Comparison of ENCODE assay signal across 3 cellular contexts in the genomic region with DNA sequence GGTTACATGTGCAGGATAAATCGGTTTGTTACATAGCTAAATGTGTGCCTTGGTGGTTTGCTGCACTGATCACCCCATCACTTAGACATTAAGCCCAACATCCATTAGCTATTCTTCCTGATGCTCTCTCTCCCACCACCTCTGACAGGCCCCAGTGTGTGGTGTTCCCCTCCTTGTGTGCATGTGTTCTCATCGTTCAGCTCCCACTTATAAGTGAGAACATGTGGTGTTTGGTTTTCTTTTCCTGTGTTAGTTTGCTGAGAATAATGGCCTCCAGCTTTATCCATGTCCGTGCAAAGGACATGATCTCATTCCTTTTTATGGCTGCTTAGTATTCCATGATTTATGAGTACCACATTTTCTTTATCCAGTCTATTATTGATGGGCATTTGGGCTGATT. TPM values are rescaled to one million over a fixed set of nuclear protein-coding genes. Genes with fewer than 3 reads are reported as not detected.
"Had no signal": no experiment of that assay in that cellular context is flagged by ENCODE, and none has a peak within 500 bp of the region (broad histone marks: within the 10 kb centered on the region; RNA-seq: fewer than 3 reads in every experiment).

No MANE protein-coding gene starts in this region.

RNA-seq across cellular contexts. Expression of gene ANKRD1, which starts 22.1 kb away (rescaled TPM):
- total RNA-seq: OCI-LY7, SK-MEL-5, T-cell had no signal
